8 cellular contexts compared by ENCODE assay signal in the genomic region with DNA sequence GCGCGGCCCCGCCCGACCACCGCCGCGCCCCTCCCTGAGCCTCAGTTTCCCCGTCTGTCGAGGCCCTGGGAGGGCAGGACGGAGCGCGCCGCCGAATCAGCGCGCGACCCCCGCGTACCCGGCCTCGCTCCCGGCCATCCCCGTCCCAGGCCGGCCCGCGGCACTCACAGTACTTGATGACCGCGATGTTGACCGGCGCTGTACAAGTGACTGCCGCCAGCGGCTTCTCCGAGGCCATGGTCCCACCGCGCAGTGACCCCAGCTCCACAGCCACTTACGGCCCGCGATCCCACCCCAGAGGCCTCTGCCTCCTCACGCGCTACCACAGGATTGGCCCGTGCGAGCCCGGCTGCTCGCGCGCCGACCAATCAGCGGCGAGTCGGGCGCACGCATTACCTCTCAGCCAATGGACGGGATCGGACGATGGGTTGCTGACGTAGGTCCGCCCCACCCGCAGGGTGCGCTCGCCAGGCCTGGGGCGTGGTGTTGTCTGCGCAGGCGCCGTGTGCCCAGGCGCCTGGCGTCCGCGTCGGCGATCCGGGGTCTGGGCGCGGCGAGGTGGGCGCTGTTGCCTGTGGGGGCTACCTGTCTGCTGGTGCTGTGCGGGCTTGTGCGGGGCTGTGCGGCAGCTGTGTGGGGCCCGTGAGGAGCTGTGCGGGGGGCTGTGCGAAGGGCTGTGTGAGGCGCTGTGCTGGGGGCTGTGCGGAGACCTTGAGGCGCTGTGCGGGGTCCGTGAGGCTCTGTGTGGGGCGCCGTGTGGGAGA. TPM values are rescaled to one million over a fixed set of nuclear protein-coding genes. Genes with fewer than 3 reads are reported as not detected.
DNase-seq lines count a peak whose midpoint lies in the region; ATAC-seq, FAIRE-seq and TF ChIP-seq lines count a peak whose summit lies in the region.

MVD (minus strand) TSS at position 249 of the 764 bp plus-strand sequence; CDS start at position 238, 11 bp downstream.

- peak within 1 kb of the TSS; percentile 95 for H3K4me2 ChIP-seq in mammary epithelial cell (ENCODE audit: insufficient read depth, low read depth, low read length)

- peak; percentile 99 for DNase-seq in ACHN
- peak; percentile 97 for DNase-seq in NCI-H2227 (lab: John Stamatoyannopoulos, UW; ENCODE audit: unreplicated experiment)
- peak; percentile 91 for DNase-seq in WERI-Rb-1
- DNase-seq in mammary epithelial cell: peak; percentile 98
- peak; percentile 98 for DNase-seq in small intestine

- H3K9ac ChIP-seq in mammary epithelial cell (ENCODE audit: insufficient read depth, low read length): peak within 1 kb of the TSS; percentile 79
- peak within 1 kb of the TSS; percentile 83 for H3K9ac ChIP-seq in iPS-20b (ENCODE audit: low read depth, low read length)

- FAIRE-seq in small intestine (lab: Jason Lieb, UNC): no peak

- peaks cover 72% of the 10 kb centered on the region for H3K79me2 ChIP-seq in mammary epithelial cell (ENCODE audit: insufficient read depth, low read length)

- H3K9me3 ChIP-seq in WERI-Rb-1 (ENCODE audit: severe bottlenecking) (no peaks in the 10 kb centered on the region), mammary epithelial cell (replicated peaks; ENCODE audit: insufficient read depth, low read length) (no peaks in the 10 kb centered on the region), iPS-20b (ENCODE audit: insufficient read depth, low read depth, low read length) (no peaks in the 10 kb centered on the region), small intestine (ENCODE audit: control insufficient read depth, low read depth) (no peaks in the 10 kb centered on the region)

- 0 out of 2 replicates have a peak, but pooled peaks have one; percentile 2 for TF ChIP-seq CTCF in WERI-Rb-1 (IDR thresholded peaks at IDR 0.05; ENCODE audit: low read depth, low read length)
- TF ChIP-seq CTCF in mammary epithelial cell (conservative IDR thresholded peaks at IDR 0.05 in 1 of 2, IDR thresholded peaks at IDR 0.05 in 1 of 2; ENCODE audit: extremely low read depth in 1 of 2, insufficient read depth in 1 of 2, low read depth in 1 of 2, low read length in 2 of 2): no peak

- H3K4me1 ChIP-seq in mammary epithelial cell (ENCODE audit: insufficient read depth, low read length): peaks cover 5% of the 10 kb centered on the region
- peaks cover 6% of the 10 kb centered on the region; the same call in 1 of the 2 replicates for H3K4me1 ChIP-seq in iPS-20b (ENCODE audit: insufficient read depth, low read length)
- peaks cover 0 to 8% of the 10 kb centered on the region in 2 donors for H3K4me1 ChIP-seq in small intestine (ENCODE audit: control insufficient read depth in 2 of 2, insufficient read depth in 1 of 2, low read depth in 1 of 2, low read length in 1 of 2)

- H2AFZ ChIP-seq in mammary epithelial cell (ENCODE audit: low read depth, low read length): peak within 1 kb of the TSS; percentile 90

- peak within 1 kb of the TSS; percentile 70 for H3K4me3 ChIP-seq in WERI-Rb-1 (ENCODE audit: low read depth, low read length)
- peak within 1 kb of the TSS; percentile 89 to 100 (median 98) for H3K4me3 ChIP-seq in mammary epithelial cell (replicated peaks in 1 of 3; ENCODE audit: insufficient read depth in 1 of 3, low read depth in 2 of 3, low read length in 3 of 3)
- peak within 1 kb of the TSS; percentile 94 for H3K4me3 ChIP-seq in iPS-20b (ENCODE audit: low read length)
- peak within 1 kb of the TSS; percentile 77 to 95 for H3K4me3 ChIP-seq in small intestine (ENCODE audit: low read depth in 1 of 2, low read length in 2 of 2)

- H3K27me3 ChIP-seq in WERI-Rb-1 (ENCODE audit: insufficient read depth, low read depth, severe bottlenecking) (no peaks in the 10 kb centered on the region), mammary epithelial cell (ENCODE audit: insufficient read depth, low read length) (no peaks in the 10 kb centered on the region), iPS-20b (ENCODE audit: insufficient read depth, low read length) (no peaks in the 10 kb centered on the region; the same call in 1 of the 2 replicates), small intestine (ENCODE audit: control insufficient read depth in 2 of 2, insufficient read depth in 2 of 2, low read length in 2 of 2) (no peaks in the 10 kb centered on the region)

- no peaks in the 10 kb centered on the region for H3K36me3 ChIP-seq in WERI-Rb-1
- H3K36me3 ChIP-seq in mammary epithelial cell (ENCODE audit: insufficient read depth, low read length): peaks cover 5% of the 10 kb centered on the region
- peaks cover 5% of the 10 kb centered on the region; the same call in 1 of the 2 replicates for H3K36me3 ChIP-seq in iPS-20b (ENCODE audit: insufficient read depth, low read depth, low read length)
- H3K36me3 ChIP-seq in small intestine (ENCODE audit: control insufficient read depth in 2 of 2, insufficient read depth in 2 of 2, low read length in 2 of 2): peaks cover 0 to 2% of the 10 kb centered on the region in 2 donors

- in situ Hi-C loops in ACHN (cut with HindIII; ENCODE audit: low pct_ligation_motif_present, low pct_unique_long_range_greater_than_20kb, low sequenced_read_pairs) (no loop called here), mammary epithelial cell (cut with MboI; ENCODE audit: low sequenced_read_pairs in 2 of 2) (no loop called here)

- no peaks in the 10 kb centered on the region for H4K20me1 ChIP-seq in mammary epithelial cell (ENCODE audit: insufficient read depth, low read length)

- 1% methylated on average over 30 of the region's 88 CpGs for WGBS in mammary epithelial cell (ENCODE audit: low coverage, missing lambda C conversion rate)
- WGBS in small intestine, 3 donors: 0% methylated on average over 46 to 88 of the region's 88 CpGs

- dilution Hi-C loops in mammary epithelial cell (cut with HindIII; ENCODE audit: low sequenced_read_pairs): no loop called here

- BruUV-seq in mammary epithelial cell (replicated peaks; lab: Mats Ljungman, UMichigan): no TSS peak

- CTCF ChIA-PET in mammary epithelial cell (lab: Charles Lee; ENCODE audit: low non-redundant PET): no interaction called here

- intact Hi-C loops in mammary epithelial cell (cut with micrococcal nuclease): loop anchor here (1.0 kb wide), 1 partner anchor 22 kb away; no protein-coding TSS in a partner anchor

- H3K27ac ChIP-seq in WERI-Rb-1 (peak within 1 kb of the TSS; percentile 74), mammary epithelial cell (ENCODE audit: insufficient read depth, low read depth, low read length) (peak within 1 kb of the TSS; percentile 78), iPS-20b (ENCODE audit: low read length) (peak within 1 kb of the TSS; percentile 22), small intestine (ENCODE audit: low read depth in 1 of 2, low read length in 1 of 2) (peak within 1 kb of the TSS; percentile 85 to 97)

- ATAC-seq in GM18868 (IDR thresholded peaks at IDR 0.05; ENCODE audit: unreplicated experiment): peak; percentile 94
- ATAC-seq in HG03108 (IDR thresholded peaks at IDR 0.05; ENCODE audit: unreplicated experiment): peak; percentile 95

RNA-seq across cellular contexts. Expression of gene MVD, which starts in this region (rescaled TPM):
- total RNA-seq in mammary epithelial cell: 100 to 1,000 TPM in 1 of 2 donors, 10 to 100 TPM in 1; 57.7 to 171 TPM
- polyA plus RNA-seq in mammary epithelial cell: 136 TPM
- polyA minus RNA-seq in mammary epithelial cell: 54.3 TPM
- polyA plus RNA-seq in small intestine: 100 to 1,000 TPM in 1 of 3 donors, 10 to 100 TPM in 2; 28.4 to 115 (median 40.3) TPM

Comparison
In these comparisons a context has a peak if more than half of its experiments do, and no peak if none do; other contexts are left out.
1. Peak in every context shown above with its lines: DNase-seq, ATAC-seq, H3K4me3 ChIP-seq and H3K27ac ChIP-seq.
2. H3K27ac ChIP-seq: peak in every context shown above with its lines; median percentile 91 in small intestine; 78 in mammary epithelial cell; 74 in WERI-Rb-1; 22 in iPS-20b.